1 cellular context compared by ENCODE assay signal in the genomic region with DNA sequence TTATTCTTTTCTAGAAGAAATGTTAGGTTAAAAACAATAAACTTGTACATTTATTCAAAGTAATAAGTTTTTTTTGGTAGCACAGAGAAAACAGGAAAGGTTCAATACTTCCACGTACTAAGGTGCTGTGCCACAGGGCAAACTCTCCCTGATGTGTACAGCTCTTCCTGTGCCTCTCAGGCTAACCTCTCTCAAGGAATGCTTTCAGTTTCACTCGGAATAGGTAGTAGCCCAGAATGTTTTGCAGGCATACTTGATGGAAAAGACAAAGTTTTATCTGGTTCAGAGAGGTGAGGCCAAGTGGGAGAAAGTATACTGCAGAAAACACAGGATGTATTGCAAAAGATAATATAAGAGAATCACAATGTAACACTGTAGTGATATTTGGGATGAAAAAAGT.
TF ChIP-seq lines count a peak whose summit lies in the region.

No MANE protein-coding gene starts in this region.

TF ChIP-seq in GM23338, 12 proteins besides CTCF, POLR2A, EP300 and RAD21 (continued from another document):
- TF ChIP-seq, protein P1, sequence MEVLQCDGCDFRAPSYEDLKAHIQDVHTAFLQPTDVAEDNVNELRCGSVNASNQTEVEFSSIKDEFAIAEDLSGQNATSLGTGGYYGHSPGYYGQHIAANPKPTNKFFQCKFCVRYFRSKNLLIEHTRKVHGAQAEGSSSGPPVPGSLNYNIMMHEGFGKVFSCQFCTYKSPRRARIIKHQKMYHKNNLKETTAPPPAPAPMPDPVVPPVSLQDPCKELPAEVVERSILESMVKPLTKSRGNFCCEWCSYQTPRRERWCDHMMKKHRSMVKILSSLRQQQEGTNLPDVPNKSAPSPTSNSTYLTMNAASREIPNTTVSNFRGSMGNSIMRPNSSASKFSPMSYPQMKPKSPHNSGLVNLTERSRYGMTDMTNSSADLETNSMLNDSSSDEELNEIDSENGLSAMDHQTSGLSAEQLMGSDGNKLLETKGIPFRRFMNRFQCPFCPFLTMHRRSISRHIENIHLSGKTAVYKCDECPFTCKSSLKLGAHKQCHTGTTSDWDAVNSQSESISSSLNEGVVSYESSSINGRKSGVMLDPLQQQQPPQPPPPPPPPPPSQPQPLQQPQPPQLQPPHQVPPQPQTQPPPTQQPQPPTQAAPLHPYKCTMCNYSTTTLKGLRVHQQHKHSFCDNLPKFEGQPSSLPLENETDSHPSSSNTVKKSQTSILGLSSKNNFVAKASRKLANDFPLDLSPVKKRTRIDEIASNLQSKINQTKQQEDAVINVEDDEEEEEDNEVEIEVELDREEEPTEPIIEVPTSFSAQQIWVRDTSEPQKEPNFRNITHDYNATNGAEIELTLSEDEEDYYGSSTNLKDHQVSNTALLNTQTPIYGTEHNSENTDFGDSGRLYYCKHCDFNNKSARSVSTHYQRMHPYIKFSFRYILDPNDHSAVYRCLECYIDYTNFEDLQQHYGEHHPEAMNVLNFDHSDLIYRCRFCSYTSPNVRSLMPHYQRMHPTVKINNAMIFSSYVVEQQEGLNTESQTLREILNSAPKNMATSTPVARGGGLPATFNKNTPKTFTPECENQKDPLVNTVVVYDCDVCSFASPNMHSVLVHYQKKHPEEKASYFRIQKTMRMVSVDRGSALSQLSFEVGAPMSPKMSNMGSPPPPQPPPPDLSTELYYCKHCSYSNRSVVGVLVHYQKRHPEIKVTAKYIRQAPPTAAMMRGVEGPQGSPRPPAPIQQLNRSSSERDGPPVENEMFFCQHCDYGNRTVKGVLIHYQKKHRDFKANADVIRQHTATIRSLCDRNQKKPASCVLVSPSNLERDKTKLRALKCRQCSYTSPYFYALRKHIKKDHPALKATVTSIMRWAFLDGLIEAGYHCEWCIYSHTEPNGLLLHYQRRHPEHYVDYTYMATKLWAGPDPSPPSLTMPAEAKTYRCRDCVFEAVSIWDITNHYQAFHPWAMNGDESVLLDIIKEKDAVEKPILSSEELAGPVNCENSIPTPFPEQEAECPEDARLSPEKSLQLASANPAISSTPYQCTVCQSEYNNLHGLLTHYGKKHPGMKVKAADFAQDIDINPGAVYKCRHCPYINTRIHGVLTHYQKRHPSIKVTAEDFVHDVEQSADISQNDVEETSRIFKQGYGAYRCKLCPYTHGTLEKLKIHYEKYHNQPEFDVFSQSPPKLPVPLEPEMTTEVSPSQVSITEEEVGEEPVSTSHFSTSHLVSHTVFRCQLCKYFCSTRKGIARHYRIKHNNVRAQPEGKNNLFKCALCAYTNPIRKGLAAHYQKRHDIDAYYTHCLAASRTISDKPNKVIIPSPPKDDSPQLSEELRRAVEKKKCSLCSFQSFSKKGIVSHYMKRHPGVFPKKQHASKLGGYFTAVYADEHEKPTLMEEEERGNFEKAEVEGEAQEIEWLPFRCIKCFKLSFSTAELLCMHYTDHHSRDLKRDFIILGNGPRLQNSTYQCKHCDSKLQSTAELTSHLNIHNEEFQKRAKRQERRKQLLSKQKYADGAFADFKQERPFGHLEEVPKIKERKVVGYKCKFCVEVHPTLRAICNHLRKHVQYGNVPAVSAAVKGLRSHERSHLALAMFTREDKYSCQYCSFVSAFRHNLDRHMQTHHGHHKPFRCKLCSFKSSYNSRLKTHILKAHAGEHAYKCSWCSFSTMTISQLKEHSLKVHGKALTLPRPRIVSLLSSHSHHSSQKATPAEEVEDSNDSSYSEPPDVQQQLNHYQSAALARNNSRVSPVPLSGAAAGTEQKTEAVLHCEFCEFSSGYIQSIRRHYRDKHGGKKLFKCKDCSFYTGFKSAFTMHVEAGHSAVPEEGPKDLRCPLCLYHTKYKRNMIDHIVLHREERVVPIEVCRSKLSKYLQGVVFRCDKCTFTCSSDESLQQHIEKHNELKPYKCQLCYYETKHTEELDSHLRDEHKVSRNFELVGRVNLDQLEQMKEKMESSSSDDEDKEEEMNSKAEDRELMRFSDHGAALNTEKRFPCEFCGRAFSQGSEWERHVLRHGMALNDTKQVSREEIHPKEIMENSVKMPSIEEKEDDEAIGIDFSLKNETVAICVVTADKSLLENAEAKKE (CRISPR knock-in tag; IDR thresholded peaks at IDR 0.05): no peak
- TF ChIP-seq STAT1 (IDR thresholded peaks at IDR 0.05; ENCODE audit: unreplicated experiment) (no peak), CREB1 (CRISPR knock-in tag; IDR thresholded peaks at IDR 0.05; ENCODE audit: low read depth) (no peak), NANOG (IDR thresholded peaks at IDR 0.05; ENCODE audit: borderline replicate concordance) (no peak), ZNF114 (CRISPR knock-in tag; IDR thresholded peaks at IDR 0.05) (no peak)
- TF ChIP-seq, protein P2, sequence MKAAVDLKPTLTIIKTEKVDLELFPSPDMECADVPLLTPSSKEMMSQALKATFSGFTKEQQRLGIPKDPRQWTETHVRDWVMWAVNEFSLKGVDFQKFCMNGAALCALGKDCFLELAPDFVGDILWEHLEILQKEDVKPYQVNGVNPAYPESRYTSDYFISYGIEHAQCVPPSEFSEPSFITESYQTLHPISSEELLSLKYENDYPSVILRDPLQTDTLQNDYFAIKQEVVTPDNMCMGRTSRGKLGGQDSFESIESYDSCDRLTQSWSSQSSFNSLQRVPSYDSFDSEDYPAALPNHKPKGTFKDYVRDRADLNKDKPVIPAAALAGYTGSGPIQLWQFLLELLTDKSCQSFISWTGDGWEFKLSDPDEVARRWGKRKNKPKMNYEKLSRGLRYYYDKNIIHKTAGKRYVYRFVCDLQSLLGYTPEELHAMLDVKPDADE (IDR thresholded peaks at IDR 0.05): no peak
